ENCODE assay signal across 1 cellular context in genomic region chr14:93909429-93910128, GRCh38.
TF ChIP-seq lines count a peak whose summit lies in the region.

No MANE protein-coding gene starts in this region.

TF ChIP-seq in HepG2, 621 proteins besides CTCF, POLR2A, EP300 and RAD21 (continued from another document and continues in another):
- TF ChIP-seq PRDM15 (CRISPR knock-in tag; IDR thresholded peaks at IDR 0.05) (0 out of 2 replicates have a peak, but pooled peaks have one; percentile 18), THAP8 (CRISPR knock-in tag; IDR thresholded peaks at IDR 0.05; ENCODE audit: borderline replicate concordance) (no peak), ZNF564 (CRISPR knock-in tag; IDR thresholded peaks at IDR 0.05) (no peak), RBFOX2 (IDR thresholded peaks at IDR 0.05; ENCODE audit: low read depth, low read length) (peak; percentile 28; the same call in 1 of the 2 replicates), PHF5A (CRISPR knock-in tag; IDR thresholded peaks at IDR 0.05; ENCODE audit: low read depth, unreplicated experiment) (no peak), ZNF44 (CRISPR knock-in tag; IDR thresholded peaks at IDR 0.05) (no peak), YEATS4 (CRISPR knock-in tag; IDR thresholded peaks at IDR 0.05; ENCODE audit: borderline replicate concordance) (no peak), ZBTB38 (CRISPR knock-in tag; IDR thresholded peaks at IDR 0.05) (no peak; the same call in 1 of the 2 replicates), SKI (IDR thresholded peaks at IDR 0.05; ENCODE audit: partially characterized antibody) (no peak), ZBTB20 (CRISPR knock-in tag; IDR thresholded peaks at IDR 0.05; ENCODE audit: borderline replicate concordance, low read depth) (no peak), ZSCAN12 (CRISPR knock-in tag; IDR thresholded peaks at IDR 0.05) (no peak), SCMH1 (CRISPR knock-in tag; IDR thresholded peaks at IDR 0.05; ENCODE audit: borderline replicate concordance) (no peak), ATF3 (CRISPR knock-in tag; IDR thresholded peaks at IDR 0.05) (no peak), KDM1A (CRISPR knock-in tag; IDR thresholded peaks at IDR 0.05) (no peak), ZSCAN21 (CRISPR knock-in tag; IDR thresholded peaks at IDR 0.05; ENCODE audit: borderline replicate concordance) (no peak), KDM5B (CRISPR knock-in tag; IDR thresholded peaks at IDR 0.05; ENCODE audit: borderline replicate concordance) (no peak; the same call in 1 of the 2 replicates), ZBTB21 (CRISPR knock-in tag; IDR thresholded peaks at IDR 0.05) (no peak), IKZF1 (IDR thresholded peaks at IDR 0.05) (no peak), MEIS1 (CRISPR knock-in tag; IDR thresholded peaks at IDR 0.05; ENCODE audit: borderline replicate concordance) (no peak), ZBTB49 (CRISPR knock-in tag; IDR thresholded peaks at IDR 0.05; ENCODE audit: borderline replicate concordance) (no peak), CHD4 (IDR thresholded peaks at IDR 0.05; ENCODE audit: borderline replicate concordance, low read length) (no peak; the same call in 1 of the 2 replicates), PHF20 (CRISPR knock-in tag; IDR thresholded peaks at IDR 0.05) (no peak), ZNF883 (CRISPR knock-in tag; IDR thresholded peaks at IDR 0.05; ENCODE audit: not compliant biosample characterization) (no peak), ZNF576 (CRISPR knock-in tag; IDR thresholded peaks at IDR 0.05) (no peak), ZNF674 (CRISPR knock-in tag; IDR thresholded peaks at IDR 0.05; ENCODE audit: low read depth) (no peak), KLF15 (CRISPR knock-in tag; IDR thresholded peaks at IDR 0.05; ENCODE audit: borderline replicate concordance) (no peak), RFX1 (IDR thresholded peaks at IDR 0.05) (no peak), ZBTB37 (CRISPR knock-in tag; IDR thresholded peaks at IDR 0.05) (no peak), ZNF333 (CRISPR knock-in tag; IDR thresholded peaks at IDR 0.05; ENCODE audit: borderline replicate concordance) (no peak), HDAC1 (CRISPR knock-in tag; IDR thresholded peaks at IDR 0.05) (peak; percentile 38; the same call in 1 of the 2 replicates), SNRNP70 (IDR thresholded peaks at IDR 0.05; ENCODE audit: low read depth, low read length) (no peak), ZNF121 (CRISPR knock-in tag; IDR thresholded peaks at IDR 0.05) (no peak), CENPX (CRISPR knock-in tag; IDR thresholded peaks at IDR 0.05) (no peak), HOXA3 (CRISPR knock-in tag; IDR thresholded peaks at IDR 0.05) (peak; percentile 79), SATB2 (CRISPR knock-in tag; IDR thresholded peaks at IDR 0.05) (no peak), ZFX (CRISPR knock-in tag; IDR thresholded peaks at IDR 0.05; ENCODE audit: low read depth) (peak; percentile 67; the same call in 1 of the 2 replicates)
- TF ChIP-seq, protein P1, sequence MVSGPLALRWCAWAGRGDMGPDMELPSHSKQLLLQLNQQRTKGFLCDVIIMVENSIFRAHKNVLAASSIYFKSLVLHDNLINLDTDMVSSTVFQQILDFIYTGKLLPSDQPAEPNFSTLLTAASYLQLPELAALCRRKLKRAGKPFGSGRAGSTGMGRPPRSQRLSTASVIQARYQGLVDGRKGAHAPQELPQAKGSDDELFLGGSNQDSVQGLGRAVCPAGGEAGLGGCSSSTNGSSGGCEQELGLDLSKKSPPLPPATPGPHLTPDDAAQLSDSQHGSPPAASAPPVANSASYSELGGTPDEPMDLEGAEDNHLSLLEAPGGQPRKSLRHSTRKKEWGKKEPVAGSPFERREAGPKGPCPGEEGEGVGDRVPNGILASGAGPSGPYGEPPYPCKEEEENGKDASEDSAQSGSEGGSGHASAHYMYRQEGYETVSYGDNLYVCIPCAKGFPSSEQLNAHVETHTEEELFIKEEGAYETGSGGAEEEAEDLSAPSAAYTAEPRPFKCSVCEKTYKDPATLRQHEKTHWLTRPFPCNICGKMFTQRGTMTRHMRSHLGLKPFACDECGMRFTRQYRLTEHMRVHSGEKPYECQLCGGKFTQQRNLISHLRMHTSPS (CRISPR knock-in tag; IDR thresholded peaks at IDR 0.05; ENCODE audit: low read depth) = no peak
- TF ChIP-seq, protein P2, sequence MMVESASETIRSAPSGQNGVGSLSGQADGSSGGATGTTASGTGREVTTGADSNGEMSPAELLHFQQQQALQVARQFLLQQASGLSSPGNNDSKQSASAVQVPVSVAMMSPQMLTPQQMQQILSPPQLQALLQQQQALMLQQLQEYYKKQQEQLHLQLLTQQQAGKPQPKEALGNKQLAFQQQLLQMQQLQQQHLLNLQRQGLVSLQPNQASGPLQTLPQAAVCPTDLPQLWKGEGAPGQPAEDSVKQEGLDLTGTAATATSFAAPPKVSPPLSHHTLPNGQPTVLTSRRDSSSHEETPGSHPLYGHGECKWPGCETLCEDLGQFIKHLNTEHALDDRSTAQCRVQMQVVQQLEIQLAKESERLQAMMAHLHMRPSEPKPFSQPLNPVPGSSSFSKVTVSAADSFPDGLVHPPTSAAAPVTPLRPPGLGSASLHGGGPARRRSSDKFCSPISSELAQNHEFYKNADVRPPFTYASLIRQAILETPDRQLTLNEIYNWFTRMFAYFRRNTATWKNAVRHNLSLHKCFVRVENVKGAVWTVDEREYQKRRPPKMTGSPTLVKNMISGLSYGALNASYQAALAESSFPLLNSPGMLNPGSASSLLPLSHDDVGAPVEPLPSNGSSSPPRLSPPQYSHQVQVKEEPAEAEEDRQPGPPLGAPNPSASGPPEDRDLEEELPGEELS (CRISPR knock-in tag; IDR thresholded peaks at IDR 0.05) = no peak
- TF ChIP-seq, protein P3, sequence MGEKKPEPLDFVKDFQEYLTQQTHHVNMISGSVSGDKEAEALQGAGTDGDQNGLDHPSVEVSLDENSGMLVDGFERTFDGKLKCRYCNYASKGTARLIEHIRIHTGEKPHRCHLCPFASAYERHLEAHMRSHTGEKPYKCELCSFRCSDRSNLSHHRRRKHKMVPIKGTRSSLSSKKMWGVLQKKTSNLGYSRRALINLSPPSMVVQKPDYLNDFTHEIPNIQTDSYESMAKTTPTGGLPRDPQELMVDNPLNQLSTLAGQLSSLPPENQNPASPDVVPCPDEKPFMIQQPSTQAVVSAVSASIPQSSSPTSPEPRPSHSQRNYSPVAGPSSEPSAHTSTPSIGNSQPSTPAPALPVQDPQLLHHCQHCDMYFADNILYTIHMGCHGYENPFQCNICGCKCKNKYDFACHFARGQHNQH (CRISPR knock-in tag; IDR thresholded peaks at IDR 0.05) = peak; percentile 25; the same call in 1 of the 2 replicates
- TF ChIP-seq, protein P4, sequence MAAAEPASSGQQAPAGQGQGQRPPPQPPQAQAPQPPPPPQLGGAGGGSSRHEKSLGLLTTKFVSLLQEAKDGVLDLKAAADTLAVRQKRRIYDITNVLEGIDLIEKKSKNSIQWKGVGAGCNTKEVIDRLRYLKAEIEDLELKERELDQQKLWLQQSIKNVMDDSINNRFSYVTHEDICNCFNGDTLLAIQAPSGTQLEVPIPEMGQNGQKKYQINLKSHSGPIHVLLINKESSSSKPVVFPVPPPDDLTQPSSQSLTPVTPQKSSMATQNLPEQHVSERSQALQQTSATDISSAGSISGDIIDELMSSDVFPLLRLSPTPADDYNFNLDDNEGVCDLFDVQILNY (CRISPR knock-in tag; conservative IDR thresholded peaks at IDR 0.05) = no peak
- TF ChIP-seq, protein P5, sequence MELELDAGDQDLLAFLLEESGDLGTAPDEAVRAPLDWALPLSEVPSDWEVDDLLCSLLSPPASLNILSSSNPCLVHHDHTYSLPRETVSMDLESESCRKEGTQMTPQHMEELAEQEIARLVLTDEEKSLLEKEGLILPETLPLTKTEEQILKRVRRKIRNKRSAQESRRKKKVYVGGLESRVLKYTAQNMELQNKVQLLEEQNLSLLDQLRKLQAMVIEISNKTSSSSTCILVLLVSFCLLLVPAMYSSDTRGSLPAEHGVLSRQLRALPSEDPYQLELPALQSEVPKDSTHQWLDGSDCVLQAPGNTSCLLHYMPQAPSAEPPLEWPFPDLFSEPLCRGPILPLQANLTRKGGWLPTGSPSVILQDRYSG (CRISPR knock-in tag; IDR thresholded peaks at IDR 0.05) = no peak
- TF ChIP-seq, protein P6, sequence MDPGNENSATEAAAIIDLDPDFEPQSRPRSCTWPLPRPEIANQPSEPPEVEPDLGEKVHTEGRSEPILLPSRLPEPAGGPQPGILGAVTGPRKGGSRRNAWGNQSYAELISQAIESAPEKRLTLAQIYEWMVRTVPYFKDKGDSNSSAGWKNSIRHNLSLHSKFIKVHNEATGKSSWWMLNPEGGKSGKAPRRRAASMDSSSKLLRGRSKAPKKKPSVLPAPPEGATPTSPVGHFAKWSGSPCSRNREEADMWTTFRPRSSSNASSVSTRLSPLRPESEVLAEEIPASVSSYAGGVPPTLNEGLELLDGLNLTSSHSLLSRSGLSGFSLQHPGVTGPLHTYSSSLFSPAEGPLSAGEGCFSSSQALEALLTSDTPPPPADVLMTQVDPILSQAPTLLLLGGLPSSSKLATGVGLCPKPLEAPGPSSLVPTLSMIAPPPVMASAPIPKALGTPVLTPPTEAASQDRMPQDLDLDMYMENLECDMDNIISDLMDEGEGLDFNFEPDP (CRISPR knock-in tag; conservative IDR thresholded peaks at IDR 0.05) = 0 out of 2 replicates have a peak, but pooled peaks have one; percentile 58
- TF ChIP-seq, protein P7, sequence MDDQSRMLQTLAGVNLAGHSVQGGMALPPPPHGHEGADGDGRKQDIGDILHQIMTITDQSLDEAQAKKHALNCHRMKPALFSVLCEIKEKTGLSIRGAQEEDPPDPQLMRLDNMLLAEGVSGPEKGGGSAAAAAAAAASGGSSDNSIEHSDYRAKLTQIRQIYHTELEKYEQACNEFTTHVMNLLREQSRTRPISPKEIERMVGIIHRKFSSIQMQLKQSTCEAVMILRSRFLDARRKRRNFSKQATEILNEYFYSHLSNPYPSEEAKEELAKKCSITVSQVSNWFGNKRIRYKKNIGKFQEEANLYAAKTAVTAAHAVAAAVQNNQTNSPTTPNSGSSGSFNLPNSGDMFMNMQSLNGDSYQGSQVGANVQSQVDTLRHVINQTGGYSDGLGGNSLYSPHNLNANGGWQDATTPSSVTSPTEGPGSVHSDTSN (CRISPR knock-in tag; IDR thresholded peaks at IDR 0.05; ENCODE audit: borderline replicate concordance) = no peak
